ENCODE assay signal across 8 cellular contexts in genomic region chr3:196837819-196838420, GRCh38. TPM values are rescaled to one million over a fixed set of nuclear protein-coding genes. Genes with fewer than 3 reads are reported as not detected.
DNase-seq lines count a peak whose midpoint lies in the region; ATAC-seq and TF ChIP-seq lines count a peak whose summit lies in the region.

No MANE protein-coding gene starts in this region.

- H3K79me2 ChIP-seq in OCI-LY1 (ENCODE audit: insufficient read depth, low read length), result no peaks in the 10 kb centered on the region

- TF ChIP-seq POLR2A in suprapubic skin (IDR thresholded peaks at IDR 0.05), result no peak

- no peak overlapping the region for H2BK5ac ChIP-seq in neuronal stem cell (ENCODE audit: low read length)

- H3K9ac ChIP-seq in OCI-LY1 (ENCODE audit: low read length), result no peak overlapping the region
- no peak overlapping the region for H3K9ac ChIP-seq in neuronal stem cell (ENCODE audit: low read depth, low read length, poor library complexity)

- no peaks in the 10 kb centered on the region for H3K27me3 ChIP-seq in OCI-LY1 (ENCODE audit: insufficient read depth, low read length)
- H3K27me3 ChIP-seq in neuronal stem cell (ENCODE audit: control insufficient read depth in 3 of 3, insufficient read depth in 3 of 3, low read depth in 1 of 3, low read length in 3 of 3), result no peaks in the 10 kb centered on the region
- H3K27me3 ChIP-seq in suprapubic skin, result no peaks in the 10 kb centered on the region

- H3K4ac ChIP-seq in neuronal stem cell (ENCODE audit: low read length), result no peak overlapping the region

- WGBS in neuronal stem cell (ENCODE audit: extremely low coverage in 2 of 2, insufficient read length in 2 of 2, insufficient replicate concordance in 1 of 2), 2 donors, result no CpG with 5 or more reads among the region's 3 CpGs
- WGBS in suprapubic skin, result 50% methylated on average over 3 of the region's 3 CpGs

- H3K18ac ChIP-seq in neuronal stem cell (ENCODE audit: low read length), result no peak overlapping the region

- H2BK120ac ChIP-seq in neuronal stem cell (ENCODE audit: low read depth, low read length), result no peak overlapping the region

- no peaks in the 10 kb centered on the region for H3K79me1 ChIP-seq in neuronal stem cell (ENCODE audit: low read depth, low read length)

- no peak overlapping the region for H2AFZ ChIP-seq in OCI-LY1 (ENCODE audit: low read length)
- H2AFZ ChIP-seq in neuronal stem cell (ENCODE audit: low read length), result no peak overlapping the region

- no peaks in the 10 kb centered on the region for H3K36me3 ChIP-seq in OCI-LY1 (ENCODE audit: insufficient read depth, low read length)
- H3K36me3 ChIP-seq in neuronal stem cell (replicated peaks in 1 of 2; ENCODE audit: control insufficient read depth in 2 of 2, insufficient read depth in 2 of 2, low read length in 2 of 2), result peaks cover 0 to 4% of the 10 kb centered on the region in 2 donors
- H3K36me3 ChIP-seq in suprapubic skin, result no peaks in the 10 kb centered on the region

- TF ChIP-seq EP300 in suprapubic skin (IDR thresholded peaks at IDR 0.05), result no peak

- H4K8ac ChIP-seq in neuronal stem cell (ENCODE audit: low read depth, low read length), result no peak overlapping the region

- peak; percentile 61 for DNase-seq in EL
- DNase-seq in activated T-cell treated with anti-CD3 and anti-CD28 coated beads for 24 hours (ENCODE audit: low read depth), result peak; percentile 54
- peak; percentile 72 for DNase-seq in fibroblast of peridontal ligament (ENCODE audit: extremely low read depth)
- DNase-seq in neuronal stem cell (ENCODE audit: low spot score), result peak; percentile 30
- DNase-seq in suprapubic skin (ENCODE audit: low spot score in 2 of 2), result peak; percentile 67 to 81

- H2BK15ac ChIP-seq in neuronal stem cell (ENCODE audit: low read length), result no peak overlapping the region

- no peak overlapping the region for H2BK12ac ChIP-seq in neuronal stem cell (ENCODE audit: low read length)

- H3K9me2 ChIP-seq in OCI-LY1 (ENCODE audit: low read depth, low read length), result no peaks in the 10 kb centered on the region

- H3K23ac ChIP-seq in neuronal stem cell (ENCODE audit: low read depth, low read length, poor library complexity), result no peak overlapping the region

- ATAC-seq in HG03342 (IDR thresholded peaks at IDR 0.05; ENCODE audit: unreplicated experiment), result peak; percentile 71
- no peak for ATAC-seq in GM21381 (IDR thresholded peaks at IDR 0.05; ENCODE audit: unreplicated experiment)

- H3K4me3 ChIP-seq in OCI-LY1 (ENCODE audit: low read depth, low read length, poor library complexity, severe bottlenecking), result no peak overlapping the region
- no peak overlapping the region for H3K4me3 ChIP-seq in neuronal stem cell (ENCODE audit: low read length in 2 of 2)
- H3K4me3 ChIP-seq in suprapubic skin, result no peak overlapping the region

- no peaks in the 10 kb centered on the region for H3K9me3 ChIP-seq in OCI-LY1 (ENCODE audit: low read length)
- peaks cover 2 to 4% of the 10 kb centered on the region in 2 donors for H3K9me3 ChIP-seq in neuronal stem cell (replicated peaks in 1 of 2; ENCODE audit: control insufficient read depth in 2 of 2, insufficient read depth in 1 of 2, low read depth in 1 of 2, low read length in 2 of 2)
- no peaks in the 10 kb centered on the region for H3K9me3 ChIP-seq in suprapubic skin

- no peak overlapping the region for H2AK5ac ChIP-seq in neuronal stem cell (ENCODE audit: low read depth, low read length)

- TF ChIP-seq CTCF in OCI-LY1 (IDR thresholded peaks at IDR 0.05; ENCODE audit: low read length), result peak; percentile 98
- TF ChIP-seq CTCF in suprapubic skin (IDR thresholded peaks at IDR 0.05), result peak; percentile 46 to 61

- H4K20me1 ChIP-seq in OCI-LY1 (ENCODE audit: insufficient read depth, low read length), result no peaks in the 10 kb centered on the region

- H4K91ac ChIP-seq in neuronal stem cell (ENCODE audit: low read depth, low read length, poor library complexity), result no peak overlapping the region

- 0 out of 2 replicates have a peak, but pooled peaks cover 3% of the 10 kb centered on the region for H3F3A ChIP-seq in OCI-LY1 (ENCODE audit: insufficient read depth, low read length)

- H3K4me2 ChIP-seq in OCI-LY1 (ENCODE audit: low read length) (no peak overlapping the region), neuronal stem cell (ENCODE audit: insufficient read depth, low read length, poor library complexity, severe bottlenecking) (no peak overlapping the region)

- no peak overlapping the region for H3K27ac ChIP-seq in OCI-LY1 (ENCODE audit: low read depth, low read length, poor library complexity, severe bottlenecking)
- H3K27ac ChIP-seq in neuronal stem cell (replicated peaks; ENCODE audit: low read length), result no peak overlapping the region
- no peak overlapping the region for H3K27ac ChIP-seq in suprapubic skin

- no peak overlapping the region for H3K14ac ChIP-seq in neuronal stem cell (ENCODE audit: low read length)

- H3K4me1 ChIP-seq in OCI-LY1 (ENCODE audit: insufficient read depth, low read length, severe bottlenecking), result peaks cover 6% of the 10 kb centered on the region
- no peaks in the 10 kb centered on the region for H3K4me1 ChIP-seq in neuronal stem cell (ENCODE audit: control insufficient read depth in 2 of 2, insufficient read depth in 1 of 2, low read depth in 1 of 2, low read length in 2 of 2)
- no peaks in the 10 kb centered on the region for H3K4me1 ChIP-seq in suprapubic skin

RNA-seq across cellular contexts. Expression of gene SENP5, which starts 29.8 kb away (rescaled TPM):
- 28.8 TPM for polyA plus RNA-seq in neuronal stem cell (2013, experiment 1 of 2)
- 29.3 TPM for polyA plus RNA-seq in neuronal stem cell (2013, experiment 2 of 2)
- total RNA-seq in suprapubic skin, result 100 to 1,000 TPM in 1 of 4 donors, 10 to 100 TPM in 3; 34.9 to 112 (median 37.7) TPM
